Comparison of ENCODE assay signal across 8 cellular contexts in the genomic region with DNA sequence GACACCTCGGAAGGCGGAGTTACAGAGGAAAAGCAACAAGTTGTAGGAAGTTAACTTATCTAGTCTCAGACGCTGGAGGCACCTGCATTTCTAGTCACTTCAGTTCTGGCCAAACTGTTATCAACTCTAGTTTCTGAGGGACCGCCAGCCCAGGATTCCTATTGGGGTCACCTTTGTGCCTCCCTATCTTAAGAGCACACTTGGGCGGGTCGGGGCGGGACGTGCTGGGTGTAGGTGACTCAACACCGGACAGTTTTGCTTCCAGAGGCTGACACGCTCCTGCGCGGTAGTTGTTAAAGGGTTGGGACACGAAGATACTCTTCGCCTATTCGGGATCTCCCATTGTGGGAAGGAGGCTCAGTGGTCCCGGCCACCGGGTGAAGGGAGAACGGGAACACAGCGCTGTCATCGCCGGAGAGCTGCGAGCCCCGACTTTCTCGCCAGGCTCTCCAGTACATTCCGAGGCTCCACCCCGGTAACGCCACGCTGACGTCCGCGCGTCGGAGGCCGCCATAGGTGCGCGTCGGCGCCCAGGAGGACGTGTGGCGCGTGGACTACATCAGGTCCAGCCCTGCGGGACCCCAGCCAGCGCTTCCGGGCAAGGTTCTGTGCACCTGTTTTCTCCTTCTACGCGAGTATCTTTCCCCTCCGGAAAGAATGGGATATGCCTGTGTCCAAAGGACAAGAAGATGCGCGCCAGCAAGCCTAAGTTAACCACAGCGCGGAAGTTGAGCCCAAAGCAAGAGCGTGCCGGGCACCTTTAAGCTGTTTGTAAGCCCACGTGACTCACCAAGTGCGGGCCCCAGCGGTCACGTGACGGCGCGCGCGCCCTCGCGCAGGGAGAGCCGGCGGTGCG. TPM values are rescaled to one million over a fixed set of nuclear protein-coding genes. Genes with fewer than 3 reads are reported as not detected.
DNase-seq lines count a peak whose midpoint lies in the region; ATAC-seq, FAIRE-seq and TF ChIP-seq lines count a peak whose summit lies in the region.

A gene (plus strand): TSS at position 842 of the 856 bp plus-strand sequence. CDS start 35,016 bp downstream, outside the sequence.

- no peaks in the 10 kb centered on the region for H3K4me1 ChIP-seq in BE2C

- no peaks in the 10 kb centered on the region for H3K9me3 ChIP-seq in BE2C

- H3K4me3 ChIP-seq in BE2C (ENCODE audit: low read depth, low read length), result peak within 1 kb of the TSS; percentile 90

- peak; percentile 98 for FAIRE-seq in GM19239 (lab: Jason Lieb, UNC)

- peak; percentile 85 for DNase-seq in BE2C
- peak; percentile 72 for DNase-seq in GM19239 (ENCODE audit: insufficient read length, low spot score)
- peak; percentile 25 for DNase-seq in NCI-H524 treated with DMSO at 0.1 percent for 48 hours (lab: John Stamatoyannopoulos, UW)
- DNase-seq in activated CD4-positive, alpha-beta T cell treated with anti-CD3 and anti-CD28 coated beads, Interleukin-2, amount 50 U/mL, for 1 hour, result peak; percentile 92
- DNase-seq in cortex of kidney (lab: John Stamatoyannopoulos, UW), result peak; percentile 70
- DNase-seq in left kidney (ENCODE audit: low read depth, low spot score), result peak; percentile 98
- DNase-seq in stimulated activated CD4-positive, alpha-beta T cell treated with anti-CD3 and anti-CD28 coated beads, Interleukin-1b, Interleukin-23, amount 100 ng/mL, for 48 hours, result peak; percentile 93

- no peak for TF ChIP-seq CTCF in BE2C (IDR thresholded peaks at IDR 0.05; ENCODE audit: low read depth, low read length)

- ATAC-seq in HG03442 (IDR thresholded peaks at IDR 0.05; ENCODE audit: unreplicated experiment), result peak; percentile 78

- H3K36me3 ChIP-seq in BE2C, result no peaks in the 10 kb centered on the region

- no peaks in the 10 kb centered on the region for H3K27me3 ChIP-seq in BE2C

RNA-seq across cellular contexts. Expression of the gene that starts here (rescaled TPM):
- 11.5 TPM for polyA plus RNA-seq in BE2C (2012; ENCODE audit: insufficient read depth, insufficient read length, low read depth)

Comparison
In these comparisons a context has a peak if more than half of its experiments do, and no peak if none do; other contexts are left out.
1. Peak in every context shown above with its lines: DNase-seq, ATAC-seq and H3K4me3 ChIP-seq.
2. DNase-seq: peak in every context shown above with its lines; median percentile 98 in left kidney; 93 in stimulated activated CD4-positive, alpha-beta T cell treated with anti-CD3 and anti-CD28 coated beads, Interleukin-1b, Interleukin-23, amount 100 ng/mL, for 48 hours; 92 in activated CD4-positive, alpha-beta T cell treated with anti-CD3 and anti-CD28 coated beads, Interleukin-2, amount 50 U/mL, for 1 hour; 85 in BE2C; 72 in GM19239; 70 in cortex of kidney; 25 in NCI-H524 treated with DMSO at 0.1 percent for 48 hours.